In the genomic region with DNA sequence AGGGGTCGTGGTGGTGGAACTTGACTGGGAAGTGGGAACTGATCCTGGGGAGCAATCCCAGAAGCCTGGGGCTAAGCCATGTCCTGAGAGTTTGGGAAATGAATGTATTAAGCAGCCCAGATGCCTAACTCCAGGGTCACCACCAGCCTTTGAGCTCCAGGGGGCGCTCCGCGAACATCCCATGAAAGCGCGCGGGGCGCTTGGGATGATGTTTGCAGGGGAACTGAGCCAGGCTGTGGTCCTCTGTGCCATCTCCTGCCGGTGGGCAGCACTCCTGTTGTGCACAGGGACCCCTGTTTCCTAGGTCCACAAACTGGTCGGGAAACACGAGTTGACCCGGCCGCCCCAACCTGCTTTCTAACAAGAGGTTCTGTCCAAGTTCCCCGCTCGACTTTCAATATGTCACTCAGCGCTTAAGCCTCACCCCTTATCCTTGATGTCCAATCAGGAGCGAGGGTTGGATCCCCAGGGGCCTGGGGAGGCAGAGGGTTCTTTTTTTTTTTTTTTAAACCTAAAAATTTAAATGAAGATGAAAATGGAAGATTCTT, we compare ENCODE assay signal across 1 cellular context.
A peak's percentile ranks its signal among the peaks of the same experiment; 100 is the strongest.
TF ChIP-seq lines count a peak whose summit lies in the region.

No MANE protein-coding gene starts in this region.

TF ChIP-seq in K562, 482 proteins besides CTCF, POLR2A, EP300 and RAD21 (continues in another document):
- TF ChIP-seq L3MBTL2 (IDR thresholded peaks at IDR 0.05): 0 out of 2 replicates have a peak, but pooled peaks have one; percentile 19
- no peak for TF ChIP-seq EGR1 (conservative IDR thresholded peaks at IDR 0.05)
- TF ChIP-seq SP2 (IDR thresholded peaks at IDR 0.05; ENCODE audit: extremely low read depth, low read depth, low read length, poor library complexity, severe bottlenecking): peak; percentile 8
- TF ChIP-seq NFYB (IDR thresholded peaks at IDR 0.05; ENCODE audit: extremely low read depth, insufficient read length): peak; percentile 28
- TF ChIP-seq CC2D1A (IDR thresholded peaks at IDR 0.05): peak; percentile 46; the same call in 1 of the 2 replicates
- TF ChIP-seq MTA3 (IDR thresholded peaks at IDR 0.05; ENCODE audit: borderline replicate concordance): peak; percentile 49; the same call in 1 of the 2 replicates
- TF ChIP-seq MAFK (IDR thresholded peaks at IDR 0.05; ENCODE audit: low read length): no peak
- TF ChIP-seq, protein P1, sequence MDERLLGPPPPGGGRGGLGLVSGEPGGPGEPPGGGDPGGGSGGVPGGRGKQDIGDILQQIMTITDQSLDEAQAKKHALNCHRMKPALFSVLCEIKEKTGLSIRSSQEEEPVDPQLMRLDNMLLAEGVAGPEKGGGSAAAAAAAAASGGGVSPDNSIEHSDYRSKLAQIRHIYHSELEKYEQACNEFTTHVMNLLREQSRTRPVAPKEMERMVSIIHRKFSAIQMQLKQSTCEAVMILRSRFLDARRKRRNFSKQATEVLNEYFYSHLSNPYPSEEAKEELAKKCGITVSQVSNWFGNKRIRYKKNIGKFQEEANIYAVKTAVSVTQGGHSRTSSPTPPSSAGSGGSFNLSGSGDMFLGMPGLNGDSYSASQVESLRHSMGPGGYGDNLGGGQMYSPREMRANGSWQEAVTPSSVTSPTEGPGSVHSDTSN (CRISPR knock-in tag; IDR thresholded peaks at IDR 0.05; ENCODE audit: low read depth): peak; percentile 50; the same call in 1 of the 2 replicates
- TF ChIP-seq, protein P1 (tag; conservative IDR thresholded peaks at IDR 0.05; ENCODE audit: low read depth): peak; percentile 93
- TF ChIP-seq XRCC5 (IDR thresholded peaks at IDR 0.05; ENCODE audit: low read depth, low read length): peak; percentile 48; the same call in 1 of the 2 replicates
- no peak for TF ChIP-seq HNRNPUL1 (IDR thresholded peaks at IDR 0.05; ENCODE audit: low read length)
- no peak for TF ChIP-seq TRIM24 (IDR thresholded peaks at IDR 0.05)
- 0 out of 2 replicates have a peak, but pooled peaks have one; percentile 20 for TF ChIP-seq NFIC (IDR thresholded peaks at IDR 0.05)
- peak; percentile 65; the same call in 1 of the 2 replicates for TF ChIP-seq ZNF384 (IDR thresholded peaks at IDR 0.05; ENCODE audit: low read depth, low read length)
- TF ChIP-seq ATF7 (IDR thresholded peaks at IDR 0.05): peak; percentile 40; the same call in 1 of the 2 replicates
- peak; percentile 24 to 45; a peak in 2 of 4 replicates for TF ChIP-seq KDM1A (IDR thresholded peaks at IDR 0.05)
- TF ChIP-seq SMC3 (conservative IDR thresholded peaks at IDR 0.05; ENCODE audit: insufficient read depth, low read depth, low read length): peak; percentile 61
- TF ChIP-seq, protein P2, sequence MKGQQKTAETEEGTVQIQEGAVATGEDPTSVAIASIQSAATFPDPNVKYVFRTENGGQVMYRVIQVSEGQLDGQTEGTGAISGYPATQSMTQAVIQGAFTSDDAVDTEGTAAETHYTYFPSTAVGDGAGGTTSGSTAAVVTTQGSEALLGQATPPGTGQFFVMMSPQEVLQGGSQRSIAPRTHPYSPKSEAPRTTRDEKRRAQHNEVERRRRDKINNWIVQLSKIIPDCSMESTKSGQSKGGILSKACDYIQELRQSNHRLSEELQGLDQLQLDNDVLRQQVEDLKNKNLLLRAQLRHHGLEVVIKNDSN (CRISPR knock-in tag; IDR thresholded peaks at IDR 0.05): no peak
- peak; percentile 28; the same call in 1 of the 2 replicates for TF ChIP-seq ESRRA (IDR thresholded peaks at IDR 0.05; ENCODE audit: borderline replicate concordance, low read depth)
- no peak for TF ChIP-seq SMAD4 (CRISPR knock-in tag; conservative IDR thresholded peaks at IDR 0.05)
- TF ChIP-seq ATF1 (CRISPR knock-in tag; IDR thresholded peaks at IDR 0.05): no peak
- TF ChIP-seq ATF1 (tag; IDR thresholded peaks at IDR 0.05): peak; percentile 38
- no peak for TF ChIP-seq SAFB2 (IDR thresholded peaks at IDR 0.05; ENCODE audit: borderline replicate concordance, low read depth, low read length, severe bottlenecking)
- no peak for TF ChIP-seq SMARCE1 (IDR thresholded peaks at IDR 0.05)
- no peak for TF ChIP-seq FIP1L1 (IDR thresholded peaks at IDR 0.05; ENCODE audit: low read depth, low read length, poor library complexity, severe bottlenecking)
- no peak for TF ChIP-seq PYGO2 (tag; IDR thresholded peaks at IDR 0.05)
- TF ChIP-seq MEIS2 (IDR thresholded peaks at IDR 0.05; ENCODE audit: partially characterized antibody): peak; percentile 67
- TF ChIP-seq, protein P3, sequence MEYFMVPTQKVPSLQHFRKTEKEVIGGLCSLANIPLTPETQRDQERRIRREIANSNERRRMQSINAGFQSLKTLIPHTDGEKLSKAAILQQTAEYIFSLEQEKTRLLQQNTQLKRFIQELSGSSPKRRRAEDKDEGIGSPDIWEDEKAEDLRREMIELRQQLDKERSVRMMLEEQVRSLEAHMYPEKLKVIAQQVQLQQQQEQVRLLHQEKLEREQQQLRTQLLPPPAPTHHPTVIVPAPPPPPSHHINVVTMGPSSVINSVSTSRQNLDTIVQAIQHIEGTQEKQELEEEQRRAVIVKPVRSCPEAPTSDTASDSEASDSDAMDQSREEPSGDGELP (CRISPR knock-in tag; IDR thresholded peaks at IDR 0.05; ENCODE audit: borderline replicate concordance): peak; percentile 31; the same call in 1 of the 2 replicates
- TF ChIP-seq, protein P4, sequence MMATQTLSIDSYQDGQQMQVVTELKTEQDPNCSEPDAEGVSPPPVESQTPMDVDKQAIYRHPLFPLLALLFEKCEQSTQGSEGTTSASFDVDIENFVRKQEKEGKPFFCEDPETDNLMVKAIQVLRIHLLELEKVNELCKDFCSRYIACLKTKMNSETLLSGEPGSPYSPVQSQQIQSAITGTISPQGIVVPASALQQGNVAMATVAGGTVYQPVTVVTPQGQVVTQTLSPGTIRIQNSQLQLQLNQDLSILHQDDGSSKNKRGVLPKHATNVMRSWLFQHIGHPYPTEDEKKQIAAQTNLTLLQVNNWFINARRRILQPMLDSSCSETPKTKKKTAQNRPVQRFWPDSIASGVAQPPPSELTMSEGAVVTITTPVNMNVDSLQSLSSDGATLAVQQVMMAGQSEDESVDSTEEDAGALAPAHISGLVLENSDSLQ (IDR thresholded peaks at IDR 0.05): peak; percentile 96
- no peak for TF ChIP-seq TGIF2 (CRISPR knock-in tag; IDR thresholded peaks at IDR 0.05)
- no peak for TF ChIP-seq SMAD1 (IDR thresholded peaks at IDR 0.05; ENCODE audit: low read depth, low read length, partially characterized antibody)
- TF ChIP-seq, protein P5, sequence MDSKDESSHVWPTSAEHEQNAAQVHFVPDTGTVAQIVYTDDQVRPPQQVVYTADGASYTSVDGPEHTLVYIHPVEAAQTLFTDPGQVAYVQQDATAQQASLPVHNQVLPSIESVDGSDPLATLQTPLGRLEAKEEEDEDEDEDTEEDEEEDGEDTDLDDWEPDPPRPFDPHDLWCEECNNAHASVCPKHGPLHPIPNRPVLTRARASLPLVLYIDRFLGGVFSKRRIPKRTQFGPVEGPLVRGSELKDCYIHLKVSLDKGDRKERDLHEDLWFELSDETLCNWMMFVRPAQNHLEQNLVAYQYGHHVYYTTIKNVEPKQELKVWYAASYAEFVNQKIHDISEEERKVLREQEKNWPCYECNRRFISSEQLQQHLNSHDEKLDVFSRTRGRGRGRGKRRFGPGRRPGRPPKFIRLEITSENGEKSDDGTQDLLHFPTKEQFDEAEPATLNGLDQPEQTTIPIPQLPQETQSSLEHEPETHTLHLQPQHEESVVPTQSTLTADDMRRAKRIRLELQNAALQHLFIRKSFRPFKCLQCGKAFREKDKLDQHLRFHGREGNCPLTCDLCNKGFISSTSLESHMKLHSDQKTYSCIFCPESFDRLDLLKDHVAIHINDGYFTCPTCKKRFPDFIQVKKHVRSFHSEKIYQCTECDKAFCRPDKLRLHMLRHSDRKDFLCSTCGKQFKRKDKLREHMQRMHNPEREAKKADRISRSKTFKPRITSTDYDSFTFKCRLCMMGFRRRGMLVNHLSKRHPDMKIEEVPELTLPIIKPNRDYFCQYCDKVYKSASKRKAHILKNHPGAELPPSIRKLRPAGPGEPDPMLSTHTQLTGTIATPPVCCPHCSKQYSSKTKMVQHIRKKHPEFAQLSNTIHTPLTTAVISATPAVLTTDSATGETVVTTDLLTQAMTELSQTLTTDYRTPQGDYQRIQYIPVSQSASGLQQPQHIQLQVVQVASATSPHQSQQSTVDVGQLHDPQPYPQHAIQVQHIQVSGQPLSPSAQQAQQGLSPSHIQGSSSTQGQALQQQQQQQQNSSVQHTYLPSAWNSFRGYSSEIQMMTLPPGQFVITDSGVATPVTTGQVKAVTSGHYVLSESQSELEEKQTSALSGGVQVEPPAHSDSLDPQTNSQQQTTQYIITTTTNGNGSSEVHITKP (IDR thresholded peaks at IDR 0.05; ENCODE audit: partially characterized antibody): peak; percentile 7
- peak in 1 of 2 experiments; percentile 66; a peak in 1 of 4 replicates for TF ChIP-seq RCOR1 (IDR thresholded peaks at IDR 0.05; ENCODE audit: borderline replicate concordance in 1 of 2, low read depth in 2 of 2, low read length in 2 of 2)
- TF ChIP-seq, protein P6, sequence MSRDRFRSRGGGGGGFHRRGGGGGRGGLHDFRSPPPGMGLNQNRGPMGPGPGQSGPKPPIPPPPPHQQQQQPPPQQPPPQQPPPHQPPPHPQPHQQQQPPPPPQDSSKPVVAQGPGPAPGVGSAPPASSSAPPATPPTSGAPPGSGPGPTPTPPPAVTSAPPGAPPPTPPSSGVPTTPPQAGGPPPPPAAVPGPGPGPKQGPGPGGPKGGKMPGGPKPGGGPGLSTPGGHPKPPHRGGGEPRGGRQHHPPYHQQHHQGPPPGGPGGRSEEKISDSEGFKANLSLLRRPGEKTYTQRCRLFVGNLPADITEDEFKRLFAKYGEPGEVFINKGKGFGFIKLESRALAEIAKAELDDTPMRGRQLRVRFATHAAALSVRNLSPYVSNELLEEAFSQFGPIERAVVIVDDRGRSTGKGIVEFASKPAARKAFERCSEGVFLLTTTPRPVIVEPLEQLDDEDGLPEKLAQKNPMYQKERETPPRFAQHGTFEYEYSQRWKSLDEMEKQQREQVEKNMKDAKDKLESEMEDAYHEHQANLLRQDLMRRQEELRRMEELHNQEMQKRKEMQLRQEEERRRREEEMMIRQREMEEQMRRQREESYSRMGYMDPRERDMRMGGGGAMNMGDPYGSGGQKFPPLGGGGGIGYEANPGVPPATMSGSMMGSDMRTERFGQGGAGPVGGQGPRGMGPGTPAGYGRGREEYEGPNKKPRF (IDR thresholded peaks at IDR 0.05; ENCODE audit: low read depth, low read length): no peak
- TF ChIP-seq, protein P7, sequence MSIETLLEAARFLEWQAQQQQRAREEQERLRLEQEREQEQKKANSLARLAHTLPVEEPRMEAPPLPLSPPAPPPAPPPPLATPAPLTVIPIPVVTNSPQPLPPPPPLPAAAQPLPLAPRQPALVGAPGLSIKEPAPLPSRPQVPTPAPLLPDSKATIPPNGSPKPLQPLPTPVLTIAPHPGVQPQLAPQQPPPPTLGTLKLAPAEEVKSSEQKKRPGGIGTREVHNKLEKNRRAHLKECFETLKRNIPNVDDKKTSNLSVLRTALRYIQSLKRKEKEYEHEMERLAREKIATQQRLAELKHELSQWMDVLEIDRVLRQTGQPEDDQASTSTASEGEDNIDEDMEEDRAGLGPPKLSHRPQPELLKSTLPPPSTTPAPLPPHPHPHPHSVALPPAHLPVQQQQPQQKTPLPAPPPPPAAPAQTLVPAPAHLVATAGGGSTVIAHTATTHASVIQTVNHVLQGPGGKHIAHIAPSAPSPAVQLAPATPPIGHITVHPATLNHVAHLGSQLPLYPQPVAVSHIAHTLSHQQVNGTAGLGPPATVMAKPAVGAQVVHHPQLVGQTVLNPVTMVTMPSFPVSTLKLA (conservative IDR thresholded peaks at IDR 0.05): no peak
- peak in 1 of 2 experiments; percentile 23; a peak in 1 of 4 replicates for TF ChIP-seq HDAC1 (IDR thresholded peaks at IDR 0.05)
- peak in 1 of 2 experiments; percentile 27; a peak in 1 of 4 replicates for TF ChIP-seq MAZ (CRISPR knock-in tag; conservative IDR thresholded peaks at IDR 0.05 in 1 of 2, IDR thresholded peaks at IDR 0.05 in 1 of 2)
- no peak for TF ChIP-seq SNRNP70 (optimal IDR thresholded peaks at IDR 0.05; ENCODE audit: low read depth, low read length)
- TF ChIP-seq IRF2 (CRISPR knock-in tag; IDR thresholded peaks at IDR 0.05): no peak
- TF ChIP-seq CHD4 (IDR thresholded peaks at IDR 0.05; ENCODE audit: insufficient read depth, insufficient replicate concordance, low read depth, low read length, poor library complexity, severe bottlenecking): no peak
- peak; percentile 68; the same call in 1 of the 2 replicates for TF ChIP-seq HDAC2 (IDR thresholded peaks at IDR 0.05)
- peak; percentile 52; the same call in 1 of the 2 replicates for TF ChIP-seq RB1 (IDR thresholded peaks at IDR 0.05; ENCODE audit: low read depth)
- no peak for TF ChIP-seq MYNN (IDR thresholded peaks at IDR 0.05)
- no peak for TF ChIP-seq MYNN (CRISPR knock-in tag; IDR thresholded peaks at IDR 0.05)
- TF ChIP-seq CTBP1 (IDR thresholded peaks at IDR 0.05; ENCODE audit: borderline replicate concordance): peak; percentile 81; the same call in 1 of the 2 replicates
- no peak for TF ChIP-seq OTX1 (CRISPR knock-in tag; IDR thresholded peaks at IDR 0.05)
- TF ChIP-seq, protein P8, sequence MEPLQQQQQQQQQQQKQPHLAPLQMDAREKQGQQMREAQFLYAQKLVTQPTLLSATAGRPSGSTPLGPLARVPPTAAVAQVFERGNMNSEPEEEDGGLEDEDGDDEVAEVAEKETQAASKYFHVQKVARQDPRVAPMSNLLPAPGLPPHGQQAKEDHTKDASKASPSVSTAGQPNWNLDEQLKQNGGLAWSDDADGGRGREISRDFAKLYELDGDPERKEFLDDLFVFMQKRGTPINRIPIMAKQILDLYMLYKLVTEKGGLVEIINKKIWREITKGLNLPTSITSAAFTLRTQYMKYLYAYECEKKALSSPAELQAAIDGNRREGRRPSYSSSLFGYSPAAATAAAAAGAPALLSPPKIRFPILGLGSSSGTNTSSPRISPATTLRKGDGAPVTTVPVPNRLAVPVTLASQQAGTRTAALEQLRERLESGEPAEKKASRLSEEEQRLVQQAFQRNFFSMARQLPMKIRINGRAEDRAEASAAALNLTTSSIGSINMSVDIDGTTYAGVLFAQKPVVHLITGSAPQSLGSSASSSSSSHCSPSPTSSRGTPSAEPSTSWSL (CRISPR knock-in tag; IDR thresholded peaks at IDR 0.05; ENCODE audit: borderline replicate concordance): no peak
- peak; percentile 45; the same call in 1 of the 2 replicates for TF ChIP-seq STAG1 (CRISPR knock-in tag; IDR thresholded peaks at IDR 0.05; ENCODE audit: borderline replicate concordance)
